ENCODE assay signal across 9 cellular contexts in genomic region chr10:121926157-121926556, GRCh38. TPM values are rescaled to one million over a fixed set of nuclear protein-coding genes. Genes with fewer than 3 reads are reported as not detected.
DNase-seq lines count a peak whose midpoint lies in the region; ATAC-seq and TF ChIP-seq lines count a peak whose summit lies in the region.
"Had no signal": no experiment of that assay in that cellular context is flagged by ENCODE, and none has a peak within 500 bp of the region (broad histone marks: within the 10 kb centered on the region; RNA-seq: fewer than 3 reads in every experiment).

No MANE protein-coding gene starts in this region.

- ATAC-seq in SK-N-SH treated with all-trans-retinoic acid at 6 μM for 48 hours: no peak

- H3K27me3 ChIP-seq in SK-N-SH (ENCODE audit: insufficient read depth) (no peaks in the 10 kb centered on the region), smooth muscle cell (ENCODE audit: low read depth) (no peaks in the 10 kb centered on the region)

- H3K9me2 ChIP-seq in SK-N-SH: no peaks in the 10 kb centered on the region

- no peaks in the 10 kb centered on the region for H3K9me3 ChIP-seq in SK-N-SH
- no peaks in the 10 kb centered on the region for H3K9me3 ChIP-seq in SK-N-MC (ENCODE audit: low read depth, low read length)
- H3K9me3 ChIP-seq in smooth muscle cell (replicated peaks; ENCODE audit: low read depth): no peaks in the 10 kb centered on the region

- H3K4me1 ChIP-seq in SK-N-SH (ENCODE audit: control insufficient read depth in 1 of 2, insufficient read depth in 2 of 2, low read depth in 1 of 2, low read length in 1 of 2) (peaks cover 0 to 14% of the 10 kb centered on the region in 2 experiments; a peak in 2 of 4 replicates), smooth muscle cell (ENCODE audit: low read depth) (peaks cover 24% of the 10 kb centered on the region)

- H4K20me1 ChIP-seq in SK-N-SH (ENCODE audit: insufficient read depth): no peaks in the 10 kb centered on the region
- H4K20me1 ChIP-seq in smooth muscle cell (ENCODE audit: low read depth): no peaks in the 10 kb centered on the region

- H3K27ac ChIP-seq in SK-N-SH (ENCODE audit: low read depth in 2 of 2, low read length in 1 of 2) (peak overlapping the region; percentile 88 to 98; a peak in 3 of 4 replicates), SK-N-MC (no peak overlapping the region; the same call in 1 of the 2 replicates), smooth muscle cell (ENCODE audit: low read depth) (peak overlapping the region; percentile 95)

- H2AFZ ChIP-seq in SK-N-SH (ENCODE audit: low read depth): 0 out of 2 replicates have a peak overlapping the region, but pooled peaks have one; percentile 82
- no peak overlapping the region for H2AFZ ChIP-seq in smooth muscle cell (ENCODE audit: low read depth)

- peak overlapping the region; percentile 100 for H3K4me3 Mint-ChIP-seq in glutamatergic neuron (ENCODE audit: unreplicated experiment)
- H3K4me3 Mint-ChIP-seq in activated T-helper 2 cell treated with anti-CD3 and anti-CD28 coated beads, Interferon-gamma antibody, Interleukin-2, Interleukin-4, amounts not matched to agents 10 μg/mL and 5 μg/mL and 100 μg/mL, durations not matched to agents 14 hours and 24 hours and 36 hours (ENCODE audit: low read depth): no peak overlapping the region

- 55% methylated on average over 4 of the region's 4 CpGs for WGBS in SK-N-SH (ENCODE audit: low lambda C conversion rate)
- WGBS in smooth muscle cell (ENCODE audit: low lambda C conversion rate): 95% methylated on average over 4 of the region's 4 CpGs

- TF ChIP-seq EP300 in SK-N-SH (IDR thresholded peaks at IDR 0.05; ENCODE audit: borderline replicate concordance in 1 of 2, low read depth in 1 of 2, low read length in 1 of 2): no peak

- POLR2A ChIA-PET in SK-N-SH (lab: Yijun Ruan, JAX): no interaction called here

- peaks cover 5% of the 10 kb centered on the region for H3K9me3 Mint-ChIP-seq in glutamatergic neuron (ENCODE audit: unreplicated experiment)
- H3K9me3 Mint-ChIP-seq in activated T-helper 2 cell treated with anti-CD3 and anti-CD28 coated beads, Interferon-gamma antibody, Interleukin-2, Interleukin-4, amounts not matched to agents 10 μg/mL and 5 μg/mL and 100 μg/mL, durations not matched to agents 14 hours and 24 hours and 36 hours: no peaks in the 10 kb centered on the region

- H3K4me2 ChIP-seq in SK-N-SH (peak overlapping the region; percentile 92), smooth muscle cell (peak overlapping the region; percentile 91)

- H3K4me3 ChIP-seq in SK-N-SH (ENCODE audit: low read depth in 2 of 2, low read length in 1 of 2) (peak overlapping the region; percentile 76 to 92), SK-N-MC (peak overlapping the region; percentile 79), smooth muscle cell (peak overlapping the region; percentile 98)

- DNase-seq in SK-N-SH (no peak), SK-N-MC (ENCODE audit: low read depth, low spot score) (no peak), glutamatergic neuron (no peak), smooth muscle cell (lab: John Stamatoyannopoulos, UW; ENCODE audit: unreplicated experiment) (no peak), NCI-H2029 treated with DMSO at 0.1 percent for 48 hours (lab: John Stamatoyannopoulos, UW) (no peak)
- DNase-seq in activated T-helper 2 cell treated with anti-CD3 and anti-CD28 coated beads, Interferon-gamma antibody, Interleukin-2, Interleukin-4, amounts not matched to agents 10 μg/mL and 5 μg/mL and 100 μg/mL, durations not matched to agents 14 hours and 24 hours and 36 hours (ENCODE audit: low spot score): no peak
- no peak for DNase-seq in stimulated activated CD4-positive, alpha-beta T cell treated with anti-CD3 and anti-CD28 coated beads, Interleukin-4, amount 100 ng/mL, for 24 hours
- DNase-seq: NCI-H1105 treated with DMSO at 0.1 percent for 48 hours had no signal

- TF ChIP-seq RAD21 in SK-N-SH (IDR thresholded peaks at IDR 0.05; ENCODE audit: low read length): no peak

- intact Hi-C loops in activated T-helper 2 cell treated with anti-CD3 and anti-CD28 coated beads, Interferon-gamma antibody, Interleukin-2, Interleukin-4, amounts not matched to agents 10 μg/mL and 5 μg/mL and 100 μg/mL, durations not matched to agents 14 hours and 24 hours and 36 hours (cut with micrococcal nuclease): loop anchor here (10.0 kb wide), 1 partner anchor 449 kb away; the partner anchor contains the start of gene PLEKHA1

- peaks cover 22% of the 10 kb centered on the region for H3K4me1 Mint-ChIP-seq in glutamatergic neuron (ENCODE audit: low read depth, unreplicated experiment)
- peaks cover 18% of the 10 kb centered on the region for H3K4me1 Mint-ChIP-seq in activated T-helper 2 cell treated with anti-CD3 and anti-CD28 coated beads, Interferon-gamma antibody, Interleukin-2, Interleukin-4, amounts not matched to agents 10 μg/mL and 5 μg/mL and 100 μg/mL, durations not matched to agents 14 hours and 24 hours and 36 hours (ENCODE audit: low read depth)

- H3K36me3 ChIP-seq in SK-N-SH (replicated peaks in 1 of 2; ENCODE audit: control insufficient read depth in 1 of 2, insufficient read depth in 2 of 2, low read length in 1 of 2) (peaks cover 0 to 9% of the 10 kb centered on the region in 2 experiments), SK-N-MC (ENCODE audit: insufficient read depth, low read length) (no peaks in the 10 kb centered on the region), smooth muscle cell (ENCODE audit: low read depth) (no peaks in the 10 kb centered on the region)

- peak overlapping the region; percentile 22 for H3K27ac Mint-ChIP-seq in glutamatergic neuron (ENCODE audit: unreplicated experiment)
- no peak overlapping the region for H3K27ac Mint-ChIP-seq in activated T-helper 2 cell treated with anti-CD3 and anti-CD28 coated beads, Interferon-gamma antibody, Interleukin-2, Interleukin-4, amounts not matched to agents 10 μg/mL and 5 μg/mL and 100 μg/mL, durations not matched to agents 14 hours and 24 hours and 36 hours

- H3K79me2 ChIP-seq in SK-N-SH (ENCODE audit: insufficient read depth) (peaks cover 68% of the 10 kb centered on the region), smooth muscle cell (ENCODE audit: low read depth) (peaks cover 43% of the 10 kb centered on the region)

- TF ChIP-seq CTCF in SK-N-SH (IDR thresholded peaks at IDR 0.05): no peak
- TF ChIP-seq CTCF in glutamatergic neuron (IDR thresholded peaks at IDR 0.05; ENCODE audit: partially characterized antibody, unreplicated experiment): no peak
- no peak for TF ChIP-seq CTCF in smooth muscle cell (IDR thresholded peaks at IDR 0.05; ENCODE audit: borderline replicate concordance, insufficient read depth, poor library complexity, severe bottlenecking)

- no peaks in the 10 kb centered on the region for H3K36me3 Mint-ChIP-seq in glutamatergic neuron (ENCODE audit: unreplicated experiment)
- H3K36me3 Mint-ChIP-seq in activated T-helper 2 cell treated with anti-CD3 and anti-CD28 coated beads, Interferon-gamma antibody, Interleukin-2, Interleukin-4, amounts not matched to agents 10 μg/mL and 5 μg/mL and 100 μg/mL, durations not matched to agents 14 hours and 24 hours and 36 hours (ENCODE audit: low read depth): peaks cover 28% of the 10 kb centered on the region

- CTCF ChIA-PET in SK-N-SH (lab: Yijun Ruan, JAX): interaction anchor here (0.6 to 1.5 kb wide), 2 partner anchors 25 to 59 kb away, joined by 3 to 5 read pairs; no protein-coding TSS in a partner anchor

- peaks cover 12% of the 10 kb centered on the region for H3F3A ChIP-seq in SK-N-SH (replicated peaks; ENCODE audit: insufficient read depth)
- H3F3A ChIP-seq in smooth muscle cell (ENCODE audit: low read depth): peaks cover 36% of the 10 kb centered on the region

- H3K9ac ChIP-seq in SK-N-SH (no peak overlapping the region; the same call in 1 of the 2 replicates), SK-N-MC (ENCODE audit: insufficient read length) (no peak overlapping the region), smooth muscle cell (ENCODE audit: low read depth) (peak overlapping the region; percentile 96)

- peaks cover 8% of the 10 kb centered on the region for H3K27me3 Mint-ChIP-seq in glutamatergic neuron (ENCODE audit: unreplicated experiment)
- no peaks in the 10 kb centered on the region for H3K27me3 Mint-ChIP-seq in activated T-helper 2 cell treated with anti-CD3 and anti-CD28 coated beads, Interferon-gamma antibody, Interleukin-2, Interleukin-4, amounts not matched to agents 10 μg/mL and 5 μg/mL and 100 μg/mL, durations not matched to agents 14 hours and 24 hours and 36 hours (ENCODE audit: low read depth)

TF ChIP-seq in SK-N-SH, 30 proteins besides CTCF, POLR2A, EP300 and RAD21 (continues in another document):
- TF ChIP-seq JUND (IDR thresholded peaks at IDR 0.05): no peak
- no peak for TF ChIP-seq FOXM1 (IDR thresholded peaks at IDR 0.05; ENCODE audit: low read depth)
- TF ChIP-seq ELF1 (IDR thresholded peaks at IDR 0.05): no peak

TF ChIP-seq in SK-N-SH treated with all-trans-retinoic acid at 6 μM for 48 hours, 23 proteins besides CTCF, POLR2A, EP300 and RAD21 (continues in another document):
- TF ChIP-seq GLIS3 (CRISPR knock-in tag; IDR thresholded peaks at IDR 0.05) (no peak), ZNF565 (CRISPR knock-in tag; conservative IDR thresholded peaks at IDR 0.05; ENCODE audit: low read depth) (no peak)

RNA-seq across cellular contexts. Expression of gene ATE1, which starts 1.7 kb away (rescaled TPM):
- polyA plus RNA-seq in SK-N-SH (2012; rRNA removed) (6.3 and 7.2 TPM in 2 replicates), smooth muscle cell (9.1 and 13.6 TPM in 2 replicates)
- polyA plus RNA-seq in SK-N-SH (2012; cell fraction: cytosol; rRNA removed): 9.7 and 11.3 TPM in 2 replicates
- polyA plus RNA-seq in SK-N-SH (2012; cell fraction: nucleus; rRNA removed): 4.2 and 10.4 TPM in 2 replicates
- total RNA-seq in glutamatergic neuron (ENCODE audit: unreplicated experiment) (30.4 TPM), smooth muscle cell (20.7 and 20.9 TPM in 2 replicates)
- 33.6 and 34.9 TPM in 2 replicates for total RNA-seq in activated T-helper 2 cell treated with anti-CD3 and anti-CD28 coated beads, Interferon-gamma antibody, Interleukin-2, Interleukin-4, amounts not matched to agents 10 μg/mL and 5 μg/mL and 100 μg/mL, durations not matched to agents 14 hours and 24 hours and 36 hours

RNA-seq across cellular contexts. Expression of gene NSMCE4A, which starts 48.9 kb away (rescaled TPM):
- polyA plus RNA-seq in SK-N-SH (2012; rRNA removed) (28.5 and 35.6 TPM in 2 replicates), smooth muscle cell (20.4 and 24.7 TPM in 2 replicates)
- 29.9 and 31.8 TPM in 2 replicates for polyA plus RNA-seq in SK-N-SH (2012; cell fraction: cytosol; rRNA removed)
- polyA plus RNA-seq in SK-N-SH (2012; cell fraction: nucleus; rRNA removed): 96.2 and 102 TPM in 2 replicates
- total RNA-seq in glutamatergic neuron (ENCODE audit: unreplicated experiment) (42.4 TPM), smooth muscle cell (29.1 and 35.3 TPM in 2 replicates)
- total RNA-seq in activated T-helper 2 cell treated with anti-CD3 and anti-CD28 coated beads, Interferon-gamma antibody, Interleukin-2, Interleukin-4, amounts not matched to agents 10 μg/mL and 5 μg/mL and 100 μg/mL, durations not matched to agents 14 hours and 24 hours and 36 hours: 67.5 and 83.1 TPM in 2 replicates
